Comparison of ENCODE assay signal across 8 cellular contexts in genomic region chr10:119653209-119653608, GRCh38. TPM values are rescaled to one million over a fixed set of nuclear protein-coding genes. Genes with fewer than 3 reads are reported as not detected.
A peak's percentile ranks its signal among the peaks of the same experiment; 100 is the strongest.
DNase-seq lines count a peak whose midpoint lies in the region; ATAC-seq and TF ChIP-seq lines count a peak whose summit lies in the region.

No MANE protein-coding gene starts in this region.

- H3K4me3 Mint-ChIP-seq in activated CD8-positive, alpha-beta memory T cell treated with anti-CD3 and anti-CD28 coated beads, Interleukin-2, amount 10 ng/mL, durations not matched to agents 7 days and 5 days, result peak overlapping the region; percentile 47
- peak overlapping the region; percentile 84 for H3K4me3 Mint-ChIP-seq in activated naive CD8-positive, alpha-beta T cell treated with anti-CD3 and anti-CD28 coated beads, Interleukin-2, amount 50 U/mL, for 24 hours

- peaks cover 51% of the 10 kb centered on the region for H3K4me1 Mint-ChIP-seq in activated CD8-positive, alpha-beta memory T cell treated with anti-CD3 and anti-CD28 coated beads, Interleukin-2, amount 10 ng/mL, durations not matched to agents 7 days and 5 days
- peaks cover 61% of the 10 kb centered on the region for H3K4me1 Mint-ChIP-seq in activated naive CD8-positive, alpha-beta T cell treated with anti-CD3 and anti-CD28 coated beads, Interleukin-2, amount 50 U/mL, for 24 hours

- H3K36me3 ChIP-seq in iPS-20b (ENCODE audit: insufficient read depth, low read depth, low read length) (no peaks in the 10 kb centered on the region), suprapubic skin (no peaks in the 10 kb centered on the region)

- TF ChIP-seq POLR2A in suprapubic skin (IDR thresholded peaks at IDR 0.05), result no peak

- H3K36me3 Mint-ChIP-seq in activated CD8-positive, alpha-beta memory T cell treated with anti-CD3 and anti-CD28 coated beads, Interleukin-2, amount 10 ng/mL, durations not matched to agents 7 days and 5 days, result peaks cover 8% of the 10 kb centered on the region
- peaks cover 5% of the 10 kb centered on the region for H3K36me3 Mint-ChIP-seq in activated naive CD8-positive, alpha-beta T cell treated with anti-CD3 and anti-CD28 coated beads, Interleukin-2, amount 50 U/mL, for 24 hours (ENCODE audit: low read depth)

- TF ChIP-seq CTCF in suprapubic skin (IDR thresholded peaks at IDR 0.05), result no peak

- peak overlapping the region; percentile 39 for H3K27ac Mint-ChIP-seq in activated CD8-positive, alpha-beta memory T cell treated with anti-CD3 and anti-CD28 coated beads, Interleukin-2, amount 10 ng/mL, durations not matched to agents 7 days and 5 days
- peak overlapping the region; percentile 7 for H3K27ac Mint-ChIP-seq in activated naive CD8-positive, alpha-beta T cell treated with anti-CD3 and anti-CD28 coated beads, Interleukin-2, amount 50 U/mL, for 24 hours

- H3K4me1 ChIP-seq in iPS-20b (ENCODE audit: insufficient read depth, low read length) (peaks cover 18% of the 10 kb centered on the region), suprapubic skin (peaks cover 53% of the 10 kb centered on the region)

- H3K4me3 ChIP-seq in iPS-20b (ENCODE audit: low read length) (peak overlapping the region; percentile 90), suprapubic skin (peak overlapping the region; percentile 85)

- DNase-seq in activated CD8-positive, alpha-beta memory T cell treated with anti-CD3 and anti-CD28 coated beads, Interleukin-2, amount 10 ng/mL, durations not matched to agents 7 days and 5 days, result no peak
- no peak for DNase-seq in activated CD8-positive, alpha-beta memory T cell treated with anti-CD3 and anti-CD28 coated beads, Interleukin-2, amount 50 U/mL, for 4 hours
- DNase-seq in activated naive CD8-positive, alpha-beta T cell treated with anti-CD3 and anti-CD28 coated beads, Interleukin-2, amount 50 U/mL, for 24 hours, result no peak
- no peak for DNase-seq in suprapubic skin (ENCODE audit: low spot score in 2 of 2)
- no peak for DNase-seq in NK-92 (lab: John Stamatoyannopoulos, UW; ENCODE audit: unreplicated experiment)
- no peak for DNase-seq in activated CD8-positive, alpha-beta memory T cell treated with anti-CD3 and anti-CD28 coated beads, Interleukin-2, amount 50 U/mL, for 48 hours

- no peak overlapping the region for H3K27ac ChIP-seq in iPS-20b (ENCODE audit: low read length)
- H3K27ac ChIP-seq in suprapubic skin, result peak overlapping the region; percentile 96

- H3K27me3 ChIP-seq in iPS-20b (ENCODE audit: insufficient read depth, low read length), result peaks cover 6% of the 10 kb centered on the region; the same call in 1 of the 2 replicates
- no peaks in the 10 kb centered on the region for H3K27me3 ChIP-seq in suprapubic skin

- peak overlapping the region; percentile 22; the same call in 1 of the 2 replicates for H3K9ac ChIP-seq in iPS-20b (ENCODE audit: low read depth, low read length)

- peaks cover 6% of the 10 kb centered on the region for H3K27me3 Mint-ChIP-seq in activated CD8-positive, alpha-beta memory T cell treated with anti-CD3 and anti-CD28 coated beads, Interleukin-2, amount 10 ng/mL, durations not matched to agents 7 days and 5 days
- H3K27me3 Mint-ChIP-seq in activated naive CD8-positive, alpha-beta T cell treated with anti-CD3 and anti-CD28 coated beads, Interleukin-2, amount 50 U/mL, for 24 hours, result no peaks in the 10 kb centered on the region

- no peaks in the 10 kb centered on the region for H3K9me3 Mint-ChIP-seq in activated CD8-positive, alpha-beta memory T cell treated with anti-CD3 and anti-CD28 coated beads, Interleukin-2, amount 10 ng/mL, durations not matched to agents 7 days and 5 days (ENCODE audit: low read depth)
- H3K9me3 Mint-ChIP-seq in activated naive CD8-positive, alpha-beta T cell treated with anti-CD3 and anti-CD28 coated beads, Interleukin-2, amount 50 U/mL, for 24 hours, result no peaks in the 10 kb centered on the region

- H3K9me3 ChIP-seq in iPS-20b (ENCODE audit: insufficient read depth, low read depth, low read length) (no peaks in the 10 kb centered on the region), suprapubic skin (no peaks in the 10 kb centered on the region)

- no peak for ATAC-seq in activated CD8-positive, alpha-beta memory T cell treated with anti-CD3 and anti-CD28 coated beads, Interleukin-2, amount 10 ng/mL, durations not matched to agents 7 days and 5 days
- ATAC-seq in activated naive CD8-positive, alpha-beta T cell treated with anti-CD3 and anti-CD28 coated beads, Interleukin-2, amount 50 U/mL, for 24 hours, result no peak
- ATAC-seq in HG02610 (IDR thresholded peaks at IDR 0.05; ENCODE audit: unreplicated experiment), result no peak

- no peak for TF ChIP-seq EP300 in suprapubic skin (IDR thresholded peaks at IDR 0.05)

- CTCF ChIA-PET in activated CD8-positive, alpha-beta memory T cell treated with anti-CD3 and anti-CD28 coated beads, Interleukin-2, amount 10 ng/mL, durations not matched to agents 7 days and 5 days (lab: Charles Lee), result interaction anchor here (0.9 to 3.4 kb wide), 8 partner anchors 9 to 115 kb away, joined by 3 to 15 read pairs (median 5); partner anchors contain the start of gene INPP5F

- 35% methylated on average over 1 of the region's 1 CpG for WGBS in suprapubic skin

RNA-seq across cellular contexts. Expression of gene BAG3, which starts 2.0 kb away (rescaled TPM):
- total RNA-seq in activated CD8-positive, alpha-beta memory T cell treated with anti-CD3 and anti-CD28 coated beads, Interleukin-2, amount 10 ng/mL, durations not matched to agents 7 days and 5 days, result 10 to 100 TPM; 12.7 to 13.0 TPM
- 10 to 100 TPM; 75.0 to 86.4 (median 78.0) TPM for total RNA-seq in suprapubic skin

RNA-seq across cellular contexts. Expression of gene TIAL1, which starts 56.4 kb away (rescaled TPM):
- total RNA-seq in activated CD8-positive, alpha-beta memory T cell treated with anti-CD3 and anti-CD28 coated beads, Interleukin-2, amount 10 ng/mL, durations not matched to agents 7 days and 5 days, result 100 to 1,000 TPM; 181 to 191 TPM
- total RNA-seq in suprapubic skin, result 100 to 1,000 TPM in 1 of 4 donors, 10 to 100 TPM in 3; 52.8 to 176 (median 62.2) TPM

Comparison
In these comparisons a context has a peak if more than half of its experiments do, and no peak if none do; other contexts are left out.
1. RNA of gene BAG3, which starts 2.0 kb away (total RNA-seq): 75.0 to 86.4 TPM in suprapubic skin; 12.7 to 13.0 TPM in activated CD8-positive, alpha-beta memory T cell treated with anti-CD3 and anti-CD28 coated beads, Interleukin-2, amount 10 ng/mL, durations not matched to agents 7 days and 5 days; every median in the first group is over 4 times any median in the second.